ENCODE assay signal across 1 cellular context in genomic region chr6:73520688-73521350, GRCh38.
TF ChIP-seq lines count a peak whose summit lies in the region.

TSS of gene EEF1A1 (minus strand) at chr6:73521032. CDS start at chr6:73520026, 1,006 bp downstream.

TF ChIP-seq in HepG2, 621 proteins besides CTCF, POLR2A, EP300 and RAD21 (continued from another document and continues in another):
- TF ChIP-seq, protein P1, sequence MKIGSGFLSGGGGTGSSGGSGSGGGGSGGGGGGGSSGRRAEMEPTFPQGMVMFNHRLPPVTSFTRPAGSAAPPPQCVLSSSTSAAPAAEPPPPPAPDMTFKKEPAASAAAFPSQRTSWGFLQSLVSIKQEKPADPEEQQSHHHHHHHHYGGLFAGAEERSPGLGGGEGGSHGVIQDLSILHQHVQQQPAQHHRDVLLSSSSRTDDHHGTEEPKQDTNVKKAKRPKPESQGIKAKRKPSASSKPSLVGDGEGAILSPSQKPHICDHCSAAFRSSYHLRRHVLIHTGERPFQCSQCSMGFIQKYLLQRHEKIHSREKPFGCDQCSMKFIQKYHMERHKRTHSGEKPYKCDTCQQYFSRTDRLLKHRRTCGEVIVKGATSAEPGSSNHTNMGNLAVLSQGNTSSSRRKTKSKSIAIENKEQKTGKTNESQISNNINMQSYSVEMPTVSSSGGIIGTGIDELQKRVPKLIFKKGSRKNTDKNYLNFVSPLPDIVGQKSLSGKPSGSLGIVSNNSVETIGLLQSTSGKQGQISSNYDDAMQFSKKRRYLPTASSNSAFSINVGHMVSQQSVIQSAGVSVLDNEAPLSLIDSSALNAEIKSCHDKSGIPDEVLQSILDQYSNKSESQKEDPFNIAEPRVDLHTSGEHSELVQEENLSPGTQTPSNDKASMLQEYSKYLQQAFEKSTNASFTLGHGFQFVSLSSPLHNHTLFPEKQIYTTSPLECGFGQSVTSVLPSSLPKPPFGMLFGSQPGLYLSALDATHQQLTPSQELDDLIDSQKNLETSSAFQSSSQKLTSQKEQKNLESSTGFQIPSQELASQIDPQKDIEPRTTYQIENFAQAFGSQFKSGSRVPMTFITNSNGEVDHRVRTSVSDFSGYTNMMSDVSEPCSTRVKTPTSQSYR (CRISPR knock-in tag; IDR thresholded peaks at IDR 0.05; ENCODE audit: borderline replicate concordance), result peak; percentile 98
- TF ChIP-seq ZBTB40 (IDR thresholded peaks at IDR 0.05) (no peak), ZBTB40 (CRISPR knock-in tag; IDR thresholded peaks at IDR 0.05) (peak; percentile 3), ZNF101 (CRISPR knock-in tag; IDR thresholded peaks at IDR 0.05; ENCODE audit: borderline replicate concordance, low read depth) (no peak), GPN1 (CRISPR knock-in tag; IDR thresholded peaks at IDR 0.05; ENCODE audit: borderline replicate concordance) (peak; percentile 93; the same call in 1 of the 2 replicates), ZNF510 (CRISPR knock-in tag; IDR thresholded peaks at IDR 0.05; ENCODE audit: low read depth) (peak; percentile 35; the same call in 1 of the 2 replicates), ZGPAT (CRISPR knock-in tag; IDR thresholded peaks at IDR 0.05) (peak; percentile 58), NFYB (CRISPR knock-in tag; IDR thresholded peaks at IDR 0.05) (peak; percentile 19; the same call in 1 of the 2 replicates), ZZZ3 (CRISPR knock-in tag; IDR thresholded peaks at IDR 0.05; ENCODE audit: borderline replicate concordance) (peak; percentile 66; the same call in 1 of the 2 replicates), ZNF33A (CRISPR knock-in tag; IDR thresholded peaks at IDR 0.05; ENCODE audit: borderline replicate concordance) (no peak), DNMT3B (CRISPR knock-in tag; conservative IDR thresholded peaks at IDR 0.05) (peak; percentile 98), SRSF9 (IDR thresholded peaks at IDR 0.05; ENCODE audit: borderline replicate concordance, insufficient read depth, low read depth, low read length, poor library complexity, severe bottlenecking) (no peak), ZNF574 (CRISPR knock-in tag; IDR thresholded peaks at IDR 0.05) (no peak), BRCA1 (CRISPR knock-in tag; IDR thresholded peaks at IDR 0.05) (no peak; the same call in 1 of the 2 replicates), ZNF607 (CRISPR knock-in tag; IDR thresholded peaks at IDR 0.05; ENCODE audit: borderline replicate concordance) (0 out of 2 replicates have a peak, but pooled peaks have one; percentile 20), ATF6 (CRISPR knock-in tag; conservative IDR thresholded peaks at IDR 0.05) (peak; percentile 21; the same call in 1 of the 2 replicates), MBNL3 (CRISPR knock-in tag; conservative IDR thresholded peaks at IDR 0.05) (no peak), ZNF782 (CRISPR knock-in tag; IDR thresholded peaks at IDR 0.05; ENCODE audit: borderline replicate concordance) (peak; percentile 60; the same call in 1 of the 2 replicates), ZNF709 (CRISPR knock-in tag; IDR thresholded peaks at IDR 0.05) (peak; percentile 86; the same call in 1 of the 2 replicates)
- TF ChIP-seq, protein P2, sequence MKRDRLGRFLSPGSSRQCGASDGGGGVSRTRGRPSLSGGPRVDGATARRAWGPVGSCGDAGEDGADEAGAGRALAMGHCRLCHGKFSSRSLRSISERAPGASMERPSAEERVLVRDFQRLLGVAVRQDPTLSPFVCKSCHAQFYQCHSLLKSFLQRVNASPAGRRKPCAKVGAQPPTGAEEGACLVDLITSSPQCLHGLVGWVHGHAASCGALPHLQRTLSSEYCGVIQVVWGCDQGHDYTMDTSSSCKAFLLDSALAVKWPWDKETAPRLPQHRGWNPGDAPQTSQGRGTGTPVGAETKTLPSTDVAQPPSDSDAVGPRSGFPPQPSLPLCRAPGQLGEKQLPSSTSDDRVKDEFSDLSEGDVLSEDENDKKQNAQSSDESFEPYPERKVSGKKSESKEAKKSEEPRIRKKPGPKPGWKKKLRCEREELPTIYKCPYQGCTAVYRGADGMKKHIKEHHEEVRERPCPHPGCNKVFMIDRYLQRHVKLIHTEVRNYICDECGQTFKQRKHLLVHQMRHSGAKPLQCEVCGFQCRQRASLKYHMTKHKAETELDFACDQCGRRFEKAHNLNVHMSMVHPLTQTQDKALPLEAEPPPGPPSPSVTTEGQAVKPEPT (CRISPR knock-in tag; IDR thresholded peaks at IDR 0.05; ENCODE audit: low read depth), result no peak; the same call in 1 of the 2 replicates
- TF ChIP-seq, protein P3, sequence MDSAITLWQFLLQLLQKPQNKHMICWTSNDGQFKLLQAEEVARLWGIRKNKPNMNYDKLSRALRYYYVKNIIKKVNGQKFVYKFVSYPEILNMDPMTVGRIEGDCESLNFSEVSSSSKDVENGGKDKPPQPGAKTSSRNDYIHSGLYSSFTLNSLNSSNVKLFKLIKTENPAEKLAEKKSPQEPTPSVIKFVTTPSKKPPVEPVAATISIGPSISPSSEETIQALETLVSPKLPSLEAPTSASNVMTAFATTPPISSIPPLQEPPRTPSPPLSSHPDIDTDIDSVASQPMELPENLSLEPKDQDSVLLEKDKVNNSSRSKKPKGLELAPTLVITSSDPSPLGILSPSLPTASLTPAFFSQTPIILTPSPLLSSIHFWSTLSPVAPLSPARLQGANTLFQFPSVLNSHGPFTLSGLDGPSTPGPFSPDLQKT (CRISPR knock-in tag; IDR thresholded peaks at IDR 0.05; ENCODE audit: borderline replicate concordance), result peak; percentile 54; the same call in 1 of the 2 replicates
- TF ChIP-seq, protein P4, sequence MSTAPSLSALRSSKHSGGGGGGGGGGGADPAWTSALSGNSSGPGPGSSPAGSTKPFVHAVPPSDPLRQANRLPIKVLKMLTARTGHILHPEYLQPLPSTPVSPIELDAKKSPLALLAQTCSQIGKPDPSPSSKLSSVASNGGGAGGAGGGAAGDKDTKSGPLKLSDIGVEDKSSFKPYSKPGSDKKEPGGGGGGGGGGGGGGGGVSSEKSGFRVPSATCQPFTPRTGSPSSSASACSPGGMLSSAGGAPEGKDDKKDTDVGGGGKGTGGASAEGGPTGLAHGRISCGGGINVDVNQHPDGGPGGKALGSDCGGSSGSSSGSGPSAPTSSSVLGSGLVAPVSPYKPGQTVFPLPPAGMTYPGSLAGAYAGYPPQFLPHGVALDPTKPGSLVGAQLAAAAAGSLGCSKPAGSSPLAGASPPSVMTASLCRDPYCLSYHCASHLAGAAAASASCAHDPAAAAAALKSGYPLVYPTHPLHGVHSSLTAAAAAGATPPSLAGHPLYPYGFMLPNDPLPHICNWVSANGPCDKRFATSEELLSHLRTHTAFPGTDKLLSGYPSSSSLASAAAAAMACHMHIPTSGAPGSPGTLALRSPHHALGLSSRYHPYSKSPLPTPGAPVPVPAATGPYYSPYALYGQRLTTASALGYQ (CRISPR knock-in tag; IDR thresholded peaks at IDR 0.05), result 0 out of 2 replicates have a peak, but pooled peaks have one; percentile 17
